In genomic region chr18:54807303-54807702, GRCh38 we compare ENCODE assay signal across 25 cellular contexts.
"Had no signal": no experiment of that assay in that cellular context is flagged by ENCODE, and none has a peak within 500 bp of the region (broad histone marks: within the 10 kb centered on the region; RNA-seq: fewer than 3 reads in every experiment).

No MANE protein-coding gene starts in this region.

- H3K79me2 ChIP-seq: parathyroid adenoma had no signal

- ATAC-seq: gastroesophageal sphincter; heart right ventricle; left lobe of liver; naive thymus-derived CD4-positive, alpha-beta T cell; sciatic nerve; stimulated activated effector memory CD8-positive, alpha-beta T cell treated with anti-CD3 and anti-CD28 coated beads, Interleukin-12 subunit alpha, Interleukin-12 subunit beta, amount 100 ng/mL, for 72 hours had no signal

- H3K27me3 ChIP-seq: colonic mucosa, gastroesophageal sphincter, heart right ventricle, neural progenitor cell, right atrium auricular region, stomach, thyroid gland, vagina had no signal

- H3K4me3 ChIP-seq: colonic mucosa, gastroesophageal sphincter, heart right ventricle, lung, neural progenitor cell, right atrium auricular region, stomach, thyroid gland, vagina had no signal

- H3K9me3 ChIP-seq: colonic mucosa, gastroesophageal sphincter, heart right ventricle, right atrium auricular region, stomach, thyroid gland, vagina had no signal

- DNase-seq: colonic mucosa; effector CD8-positive, alpha-beta T cell; endodermal cell; erythroblast; heart right ventricle; hippocampal formation; kidney; mesendoderm; midbrain; naive thymus-derived CD4-positive, alpha-beta T cell; stimulated activated CD4-positive, alpha-beta T cell treated with anti-CD3 and anti-CD28 coated beads, Interleukin-2, amount 100 ng/mL, for 24 hours; stimulated activated CD4-positive, alpha-beta T cell treated with anti-CD3 and anti-CD28 coated beads, Interleukin-4, amount 100 ng/mL, for 24 hours; stimulated activated naive CD4-positive, alpha-beta T cell treated with Interleukin-2 at 50 U/mL for 16 hours; stomach; thyroid gland; trophoblast cell had no signal

- H3K27ac ChIP-seq: colonic mucosa, gastroesophageal sphincter, heart right ventricle, neural progenitor cell, parathyroid adenoma, right atrium auricular region, stomach, thyroid gland, vagina had no signal

- H3K9ac ChIP-seq: neural progenitor cell, parathyroid adenoma had no signal

- H2AFZ ChIP-seq: neural progenitor cell, parathyroid adenoma had no signal

- H3K4me2 ChIP-seq: neural progenitor cell had no signal

- H3K36me3 ChIP-seq: colonic mucosa, gastroesophageal sphincter, heart right ventricle, neural progenitor cell, right atrium auricular region, stomach, thyroid gland, vagina had no signal

- H3K4me1 ChIP-seq: colonic mucosa, gastroesophageal sphincter, heart right ventricle, neural progenitor cell, parathyroid adenoma, right atrium auricular region, thyroid gland, vagina had no signal

- FAIRE-seq: kidney had no signal
